ENCODE assay signal across 2 cellular contexts in the genomic region with DNA sequence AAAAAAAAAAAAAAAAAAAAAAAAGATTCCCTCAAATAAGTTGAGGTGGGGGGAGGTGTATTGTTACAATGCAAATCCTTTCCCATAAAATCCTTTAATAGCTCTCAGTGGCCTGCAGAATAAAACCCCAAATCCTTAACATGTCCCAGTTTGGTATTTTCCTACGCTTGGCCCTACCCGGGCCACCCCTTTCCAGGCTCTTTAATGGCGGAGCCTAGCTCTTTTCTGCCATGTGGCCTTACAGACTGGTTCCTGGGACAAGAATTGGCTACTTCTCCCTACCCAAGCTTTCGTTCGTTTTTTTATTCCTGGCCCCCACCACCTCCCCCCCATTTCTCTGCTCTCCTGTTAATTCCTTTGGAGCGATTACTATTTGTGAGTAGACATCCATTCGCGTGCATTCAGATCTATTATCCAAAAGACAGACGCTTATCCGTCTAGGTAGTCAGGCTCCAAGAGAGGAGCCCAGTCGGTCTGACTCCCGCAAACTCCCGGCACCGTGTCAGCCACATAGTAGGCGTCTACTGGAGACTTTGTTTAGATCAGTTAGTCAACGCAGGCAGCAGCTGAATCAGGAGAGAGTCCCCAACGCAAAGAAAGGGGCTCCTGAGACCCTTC.
A peak's percentile ranks its signal among the peaks of the same experiment; 100 is the strongest.
TF ChIP-seq lines count a peak whose summit lies in the region.

No MANE protein-coding gene starts in this region.

TF ChIP-seq in HCT116, 20 proteins besides CTCF, POLR2A, EP300 and RAD21 (continued from another document):
- TF ChIP-seq FOSL1 (IDR thresholded peaks at IDR 0.05; ENCODE audit: low read depth): no peak

TF ChIP-seq in WTC11, 78 proteins besides CTCF, POLR2A, EP300 and RAD21 (continued from another document):
- TF ChIP-seq, protein P1, sequence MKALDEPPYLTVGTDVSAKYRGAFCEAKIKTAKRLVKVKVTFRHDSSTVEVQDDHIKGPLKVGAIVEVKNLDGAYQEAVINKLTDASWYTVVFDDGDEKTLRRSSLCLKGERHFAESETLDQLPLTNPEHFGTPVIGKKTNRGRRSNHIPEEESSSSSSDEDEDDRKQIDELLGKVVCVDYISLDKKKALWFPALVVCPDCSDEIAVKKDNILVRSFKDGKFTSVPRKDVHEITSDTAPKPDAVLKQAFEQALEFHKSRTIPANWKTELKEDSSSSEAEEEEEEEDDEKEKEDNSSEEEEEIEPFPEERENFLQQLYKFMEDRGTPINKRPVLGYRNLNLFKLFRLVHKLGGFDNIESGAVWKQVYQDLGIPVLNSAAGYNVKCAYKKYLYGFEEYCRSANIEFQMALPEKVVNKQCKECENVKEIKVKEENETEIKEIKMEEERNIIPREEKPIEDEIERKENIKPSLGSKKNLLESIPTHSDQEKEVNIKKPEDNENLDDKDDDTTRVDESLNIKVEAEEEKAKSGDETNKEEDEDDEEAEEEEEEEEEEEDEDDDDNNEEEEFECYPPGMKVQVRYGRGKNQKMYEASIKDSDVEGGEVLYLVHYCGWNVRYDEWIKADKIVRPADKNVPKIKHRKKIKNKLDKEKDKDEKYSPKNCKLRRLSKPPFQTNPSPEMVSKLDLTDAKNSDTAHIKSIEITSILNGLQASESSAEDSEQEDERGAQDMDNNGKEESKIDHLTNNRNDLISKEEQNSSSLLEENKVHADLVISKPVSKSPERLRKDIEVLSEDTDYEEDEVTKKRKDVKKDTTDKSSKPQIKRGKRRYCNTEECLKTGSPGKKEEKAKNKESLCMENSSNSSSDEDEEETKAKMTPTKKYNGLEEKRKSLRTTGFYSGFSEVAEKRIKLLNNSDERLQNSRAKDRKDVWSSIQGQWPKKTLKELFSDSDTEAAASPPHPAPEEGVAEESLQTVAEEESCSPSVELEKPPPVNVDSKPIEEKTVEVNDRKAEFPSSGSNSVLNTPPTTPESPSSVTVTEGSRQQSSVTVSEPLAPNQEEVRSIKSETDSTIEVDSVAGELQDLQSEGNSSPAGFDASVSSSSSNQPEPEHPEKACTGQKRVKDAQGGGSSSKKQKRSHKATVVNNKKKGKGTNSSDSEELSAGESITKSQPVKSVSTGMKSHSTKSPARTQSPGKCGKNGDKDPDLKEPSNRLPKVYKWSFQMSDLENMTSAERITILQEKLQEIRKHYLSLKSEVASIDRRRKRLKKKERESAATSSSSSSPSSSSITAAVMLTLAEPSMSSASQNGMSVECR (CRISPR knock-in tag; IDR thresholded peaks at IDR 0.05; ENCODE audit: borderline replicate concordance): no peak
- TF ChIP-seq, protein P2, sequence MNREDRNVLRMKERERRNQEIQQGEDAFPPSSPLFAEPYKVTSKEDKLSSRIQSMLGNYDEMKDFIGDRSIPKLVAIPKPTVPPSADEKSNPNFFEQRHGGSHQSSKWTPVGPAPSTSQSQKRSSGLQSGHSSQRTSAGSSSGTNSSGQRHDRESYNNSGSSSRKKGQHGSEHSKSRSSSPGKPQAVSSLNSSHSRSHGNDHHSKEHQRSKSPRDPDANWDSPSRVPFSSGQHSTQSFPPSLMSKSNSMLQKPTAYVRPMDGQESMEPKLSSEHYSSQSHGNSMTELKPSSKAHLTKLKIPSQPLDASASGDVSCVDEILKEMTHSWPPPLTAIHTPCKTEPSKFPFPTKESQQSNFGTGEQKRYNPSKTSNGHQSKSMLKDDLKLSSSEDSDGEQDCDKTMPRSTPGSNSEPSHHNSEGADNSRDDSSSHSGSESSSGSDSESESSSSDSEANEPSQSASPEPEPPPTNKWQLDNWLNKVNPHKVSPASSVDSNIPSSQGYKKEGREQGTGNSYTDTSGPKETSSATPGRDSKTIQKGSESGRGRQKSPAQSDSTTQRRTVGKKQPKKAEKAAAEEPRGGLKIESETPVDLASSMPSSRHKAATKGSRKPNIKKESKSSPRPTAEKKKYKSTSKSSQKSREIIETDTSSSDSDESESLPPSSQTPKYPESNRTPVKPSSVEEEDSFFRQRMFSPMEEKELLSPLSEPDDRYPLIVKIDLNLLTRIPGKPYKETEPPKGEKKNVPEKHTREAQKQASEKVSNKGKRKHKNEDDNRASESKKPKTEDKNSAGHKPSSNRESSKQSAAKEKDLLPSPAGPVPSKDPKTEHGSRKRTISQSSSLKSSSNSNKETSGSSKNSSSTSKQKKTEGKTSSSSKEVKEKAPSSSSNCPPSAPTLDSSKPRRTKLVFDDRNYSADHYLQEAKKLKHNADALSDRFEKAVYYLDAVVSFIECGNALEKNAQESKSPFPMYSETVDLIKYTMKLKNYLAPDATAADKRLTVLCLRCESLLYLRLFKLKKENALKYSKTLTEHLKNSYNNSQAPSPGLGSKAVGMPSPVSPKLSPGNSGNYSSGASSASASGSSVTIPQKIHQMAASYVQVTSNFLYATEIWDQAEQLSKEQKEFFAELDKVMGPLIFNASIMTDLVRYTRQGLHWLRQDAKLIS (CRISPR knock-in tag; IDR thresholded peaks at IDR 0.05; ENCODE audit: borderline replicate concordance): 0 out of 2 replicates have a peak, but pooled peaks have one; percentile 29
